Comparison of ENCODE assay signal across 31 cellular contexts in genomic region chr22:37213218-37213855, GRCh38. TPM values are rescaled to one million over a fixed set of nuclear protein-coding genes. Genes with fewer than 3 reads are reported as not detected.
DNase-seq lines count a peak whose midpoint lies in the region; ATAC-seq and TF ChIP-seq lines count a peak whose summit lies in the region.
"Had no signal": no experiment of that assay in that cellular context is flagged by ENCODE, and none has a peak within 500 bp of the region (broad histone marks: within the 10 kb centered on the region; RNA-seq: fewer than 3 reads in every experiment).

No MANE protein-coding gene starts in this region.

- peaks cover 51% of the 10 kb centered on the region for H3K4me1 Mint-ChIP-seq in activated CD4-positive, alpha-beta T cell treated with anti-CD3 and anti-CD28 coated beads for 36 hours
- peaks cover 67% of the 10 kb centered on the region for H3K4me1 Mint-ChIP-seq in nephron

- H3K27ac Mint-ChIP-seq in activated CD4-positive, alpha-beta T cell treated with anti-CD3 and anti-CD28 coated beads for 36 hours = peak overlapping the region; percentile 13
- H3K27ac Mint-ChIP-seq in nephron = peak overlapping the region in 2 of 3 experiments; percentile 72 to 77
- H3K27ac Mint-ChIP-seq: activated naive CD8-positive, alpha-beta T cell treated with anti-CD3 and anti-CD28 coated beads, Interleukin-2, amount 50 U/mL, for 24 hours; activated T-cell treated with anti-CD3 and anti-CD28 coated beads, Interleukin-2, amount 50 U/mL, for 24 hours; WTC11 had no signal

- CTCF ChIA-PET in activated CD4-positive, alpha-beta T cell treated with anti-CD3 and anti-CD28 coated beads for 36 hours (lab: Charles Lee) = interaction anchor here (0.8 kb wide), 1 partner anchor 11 kb away, joined by 3 read pairs; no protein-coding TSS in a partner anchor

- H3K27me3 Mint-ChIP-seq in activated CD4-positive, alpha-beta T cell treated with anti-CD3 and anti-CD28 coated beads for 36 hours = no peaks in the 10 kb centered on the region
- H3K27me3 Mint-ChIP-seq in nephron (ENCODE audit: low read depth) = peaks cover 13% of the 10 kb centered on the region
- H3K27me3 Mint-ChIP-seq: activated naive CD8-positive, alpha-beta T cell treated with anti-CD3 and anti-CD28 coated beads, Interleukin-2, amount 50 U/mL, for 24 hours; activated T-cell treated with anti-CD3 and anti-CD28 coated beads, Interleukin-2, amount 50 U/mL, for 24 hours; effector memory CD8-positive, alpha-beta T cell; stimulated activated naive CD8-positive, alpha-beta T cell treated with anti-CD3 and anti-CD28 coated beads, Interleukin-15, amount 100 ng/mL, for 72 hours had no signal

- intact Hi-C loops in activated CD4-positive, alpha-beta T cell treated with anti-CD3 and anti-CD28 coated beads for 36 hours (cut with DNase I, micrococcal nuclease) = no loop called here

- POLR2A ChIA-PET in activated CD4-positive, alpha-beta T cell treated with anti-CD3 and anti-CD28 coated beads for 36 hours (lab: Charles Lee) = no interaction called here

- DNase-seq in activated CD4-positive, alpha-beta T cell treated with anti-CD3 and anti-CD28 coated beads for 36 hours = peak; percentile 3
- DNase-seq in activated CD4-positive, alpha-beta T cell treated with anti-CD3 and anti-CD28 coated beads, Interleukin-2, amount 50 U/mL, for 48 hours = no peak
- peak; percentile 0 for DNase-seq in stimulated activated CD4-positive, alpha-beta T cell treated with anti-CD3 and anti-CD28 coated beads, Interleukin-1b, Interleukin-23, amount 100 ng/mL, for 48 hours
- no peak for DNase-seq in stimulated activated CD4-positive, alpha-beta T cell treated with anti-CD3 and anti-CD28 coated beads, Interleukin-2, amount 100 ng/mL, for 24 hours
- DNase-seq in HuH-7 (ENCODE audit: low spot score) = no peak
- DNase-seq: 8988T; activated CD8-positive, alpha-beta memory T cell treated with anti-CD3 and anti-CD28 coated beads for 24 hours; activated naive CD8-positive, alpha-beta T cell treated with anti-CD3 and anti-CD28 coated beads, Interleukin-2, amount 50 U/mL, for 24 hours; activated T-cell treated with anti-CD3 and anti-CD28 coated beads, Interleukin-2, amount 50 U/mL, for 24 hours; AML-193; brain microvascular endothelial cell; colonic mucosa; DMS 273 treated with DMSO at 0.1 percent for 48 hours; effector memory CD8-positive, alpha-beta T cell; foreskin keratinocyte; midbrain; NCI-H2081; NCI-H446; NCI-H82; Right ventricle myocardium superior; stimulated activated naive CD8-positive, alpha-beta T cell treated with anti-CD3 and anti-CD28 coated beads, Interleukin-15, amount 100 ng/mL, for 72 hours; T-helper 9 cell had no signal

- peaks cover 27% of the 10 kb centered on the region for H3K36me3 Mint-ChIP-seq in activated CD4-positive, alpha-beta T cell treated with anti-CD3 and anti-CD28 coated beads for 36 hours (ENCODE audit: low read depth)
- H3K36me3 Mint-ChIP-seq in nephron (ENCODE audit: low read depth) = no peaks in the 10 kb centered on the region
- H3K36me3 Mint-ChIP-seq: WTC11 had no signal

- ATAC-seq in activated CD4-positive, alpha-beta T cell treated with anti-CD3 and anti-CD28 coated beads for 36 hours = no peak
- ATAC-seq in HG02678 (IDR thresholded peaks at IDR 0.05; ENCODE audit: unreplicated experiment) (no peak), GM21381 (IDR thresholded peaks at IDR 0.05; ENCODE audit: unreplicated experiment) (no peak)
- ATAC-seq: activated naive CD8-positive, alpha-beta T cell treated with anti-CD3 and anti-CD28 coated beads, Interleukin-2, amount 50 U/mL, for 24 hours; CD8-positive, alpha-beta T cell; effector memory CD8-positive, alpha-beta T cell; esophagus mucosa; foreskin keratinocyte; stimulated activated naive CD8-positive, alpha-beta T cell treated with anti-CD3 and anti-CD28 coated beads, Interleukin-15, amount 100 ng/mL, for 72 hours had no signal

- no peak for TF ChIP-seq CTCF in nephron (IDR thresholded peaks at IDR 0.05; ENCODE audit: unreplicated experiment in 3 of 3)

- peaks cover 2% of the 10 kb centered on the region for H3K9me3 Mint-ChIP-seq in activated CD4-positive, alpha-beta T cell treated with anti-CD3 and anti-CD28 coated beads for 36 hours (ENCODE audit: low read depth)
- no peaks in the 10 kb centered on the region for H3K9me3 Mint-ChIP-seq in nephron
- H3K9me3 Mint-ChIP-seq: activated naive CD8-positive, alpha-beta T cell treated with anti-CD3 and anti-CD28 coated beads, Interleukin-2, amount 50 U/mL, for 24 hours; activated T-cell treated with anti-CD3 and anti-CD28 coated beads, Interleukin-2, amount 50 U/mL, for 24 hours; CD8-positive, alpha-beta T cell; effector memory CD8-positive, alpha-beta T cell; stimulated activated naive CD8-positive, alpha-beta T cell treated with anti-CD3 and anti-CD28 coated beads, Interleukin-15, amount 100 ng/mL, for 72 hours; WTC11 had no signal

- H3K4me3 Mint-ChIP-seq in activated CD4-positive, alpha-beta T cell treated with anti-CD3 and anti-CD28 coated beads for 36 hours = no peak overlapping the region
- H3K4me3 Mint-ChIP-seq in nephron = no peak overlapping the region
- H3K4me3 Mint-ChIP-seq: activated naive CD8-positive, alpha-beta T cell treated with anti-CD3 and anti-CD28 coated beads, Interleukin-2, amount 50 U/mL, for 24 hours; activated T-cell treated with anti-CD3 and anti-CD28 coated beads, Interleukin-2, amount 50 U/mL, for 24 hours; CD8-positive, alpha-beta T cell; effector memory CD8-positive, alpha-beta T cell; stimulated activated naive CD8-positive, alpha-beta T cell treated with anti-CD3 and anti-CD28 coated beads, Interleukin-15, amount 100 ng/mL, for 72 hours; WTC11 had no signal

RNA-seq across cellular contexts. Expression of gene SSTR3, which starts 1.1 kb away (rescaled TPM):
- total RNA-seq in activated CD4-positive, alpha-beta T cell treated with anti-CD3 and anti-CD28 coated beads for 36 hours = 10 to 100 TPM; 14.8 to 15.6 TPM
- total RNA-seq: esophagus mucosa, foreskin keratinocyte, left lobe of liver, MCF 10A, right lobe of liver, Right ventricle myocardium superior had no signal

RNA-seq across cellular contexts. Expression of gene C1QTNF6, which starts 25.3 kb away (rescaled TPM):
- total RNA-seq in activated CD4-positive, alpha-beta T cell treated with anti-CD3 and anti-CD28 coated beads for 36 hours = 1 to 10 TPM; 8.4 to 8.7 TPM

RNA-seq across cellular contexts. Expression of gene RAC2, which starts 30.7 kb away (rescaled TPM):
- total RNA-seq in activated CD4-positive, alpha-beta T cell treated with anti-CD3 and anti-CD28 coated beads for 36 hours = 100 to 1,000 TPM; 692 to 930 TPM

Comparison
In these comparisons a context has a peak if more than half of its experiments do, and no peak if none do; other contexts are left out.
1. DNase-seq: peak in activated CD4-positive, alpha-beta T cell treated with anti-CD3 and anti-CD28 coated beads for 36 hours (single experiment) and stimulated activated CD4-positive, alpha-beta T cell treated with anti-CD3 and anti-CD28 coated beads, Interleukin-1b, Interleukin-23, amount 100 ng/mL, for 48 hours (single experiment); none in activated CD4-positive, alpha-beta T cell treated with anti-CD3 and anti-CD28 coated beads, Interleukin-2, amount 50 U/mL, for 48 hours (0 of 2), stimulated activated CD4-positive, alpha-beta T cell treated with anti-CD3 and anti-CD28 coated beads, Interleukin-2, amount 100 ng/mL, for 24 hours (0 of 2) and HuH-7 (single experiment).